ENCODE assay signal across 1 cellular context in the genomic region with DNA sequence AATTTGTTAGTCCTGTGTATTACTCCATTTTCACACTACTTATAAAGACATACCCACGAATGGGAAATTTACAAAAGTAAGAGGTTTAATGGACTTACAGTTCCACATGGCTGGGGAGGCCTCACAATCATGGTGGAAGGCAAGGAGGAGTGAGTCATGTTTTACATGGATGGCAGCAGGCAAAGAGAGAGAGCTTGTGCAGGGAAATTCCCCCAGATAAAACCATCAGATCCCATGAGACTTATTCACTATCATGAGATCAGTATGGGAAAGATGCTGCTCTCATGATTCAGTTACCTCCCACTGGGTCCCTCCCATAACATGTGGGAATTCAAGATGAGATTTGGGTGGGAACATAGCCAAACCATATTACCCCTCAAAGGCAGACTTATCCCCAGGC.
TF ChIP-seq lines count a peak whose summit lies in the region.

No MANE protein-coding gene starts in this region.

TF ChIP-seq in GM12878, 131 proteins besides CTCF, POLR2A, EP300 and RAD21:
- peak; percentile 35 for TF ChIP-seq MEF2B (IDR thresholded peaks at IDR 0.05; ENCODE audit: partially characterized antibody, poor library complexity, severe bottlenecking)
